ENCODE assay signal across 24 cellular contexts in the genomic region with DNA sequence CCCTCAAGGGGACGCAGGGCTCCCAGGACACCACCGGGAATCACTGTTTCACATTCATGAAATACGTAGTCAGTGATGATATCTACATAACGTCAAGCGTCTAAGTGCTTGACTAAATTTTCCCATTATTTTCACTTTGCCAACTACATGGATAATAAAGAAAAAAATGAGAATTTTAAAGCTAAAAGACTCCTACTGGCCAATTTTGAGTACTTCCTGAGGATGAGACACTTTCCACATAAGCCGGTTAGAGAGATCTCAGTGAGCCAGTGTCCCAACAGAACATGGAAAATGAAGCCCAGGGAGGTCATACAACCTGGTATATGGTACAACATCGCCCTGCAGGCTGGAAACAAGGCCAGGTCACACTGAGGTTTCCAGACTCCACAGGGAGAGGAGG.
"Had no signal": no experiment of that assay in that cellular context is flagged by ENCODE, and none has a peak within 500 bp of the region (broad histone marks: within the 10 kb centered on the region; RNA-seq: fewer than 3 reads in every experiment).

No MANE protein-coding gene starts in this region.

- H3K4me1 ChIP-seq: adrenal gland, body of pancreas, gastroesophageal sphincter, heart left ventricle, upper lobe of left lung, vagina had no signal

- H3K4me3 Mint-ChIP-seq: activated naive CD4-positive, alpha-beta T cell treated with anti-CD3 and anti-CD28 coated beads for 36 hours; activated naive CD8-positive, alpha-beta T cell treated with anti-CD3 and anti-CD28 coated beads for 36 hours; activated T-helper 1 cell treated with anti-CD3 and anti-CD28 coated beads, Interleukin-12 subunit alpha, Interleukin-12 subunit beta, Interleukin-2, Interleukin-4 antibody, amounts not matched to agents 30 ng/mL and 10 ng/mL and 1 ng/mL, durations not matched to agents 14 hours and 24 hours and 36 hours; dendritic cell treated with granulocyte-macrophage colony-stimulating factor and Interleukin-4, amounts not matched to agents 40 ng/mL and 50 ng/mL, for 4 days; naive thymus-derived CD8-positive, alpha-beta T cell had no signal

- ATAC-seq: gastroesophageal sphincter; heart left ventricle; naive thymus-derived CD8-positive, alpha-beta T cell; stimulated activated naive CD8-positive, alpha-beta T cell treated with anti-CD3 and anti-CD28 coated beads, Interleukin-15, Interleukin-2, amounts not matched to agents 100 U/mL and 50 U/mL, for 24 hours had no signal

- H3K9me3 ChIP-seq: adrenal gland, body of pancreas, gastroesophageal sphincter, heart left ventricle, right lobe of liver, thoracic aorta, upper lobe of left lung, vagina had no signal

- H3K4me3 ChIP-seq: adrenal gland, body of pancreas, cardiac muscle cell, gastroesophageal sphincter, heart left ventricle, right lobe of liver, thoracic aorta, upper lobe of left lung, vagina had no signal

- H3K27me3 ChIP-seq: adrenal gland, body of pancreas, cardiac muscle cell, gastroesophageal sphincter, heart left ventricle, right lobe of liver, upper lobe of left lung, vagina had no signal

- DNase-seq: activated CD4-positive, alpha-beta T cell treated with anti-CD3 and anti-CD28 coated beads for 48 hours; activated CD4-positive, alpha-beta T cell treated with anti-CD3 and anti-CD28 coated beads, Interleukin-2, amount 50 U/mL, for 48 hours; activated CD8-positive, alpha-beta memory T cell treated with anti-CD3 and anti-CD28 coated beads for 24 hours; activated effector memory CD4-positive, alpha-beta T cell treated with anti-CD3 and anti-CD28 coated beads, Interleukin-2, amount 50 U/mL, for 16 hours; activated naive CD4-positive, alpha-beta T cell treated with anti-CD3 and anti-CD28 coated beads for 36 hours; activated naive CD8-positive, alpha-beta T cell treated with anti-CD3 and anti-CD28 coated beads for 36 hours; adrenal gland; aorta; body of pancreas; cerebellar nuclear complex; effector CD4-positive, alpha-beta T cell; erythroblast; heart left ventricle; naive thymus-derived CD8-positive, alpha-beta T cell; right lobe of liver; stimulated activated CD4-positive, alpha-beta T cell treated with anti-CD3 and anti-CD28 coated beads, Interleukin-2, amount 100 ng/mL, for 48 hours; stimulated activated naive CD8-positive, alpha-beta T cell treated with anti-CD3 and anti-CD28 coated beads, Interleukin-15, Interleukin-2, amounts not matched to agents 100 U/mL and 50 U/mL, for 24 hours; upper lobe of left lung had no signal

- H3K36me3 ChIP-seq: adrenal gland, cardiac muscle cell, gastroesophageal sphincter, heart left ventricle, right lobe of liver, thoracic aorta, upper lobe of left lung, vagina had no signal

- H3K36me3 Mint-ChIP-seq: activated naive CD8-positive, alpha-beta T cell treated with anti-CD3 and anti-CD28 coated beads for 36 hours; naive thymus-derived CD8-positive, alpha-beta T cell had no signal

- H3K27ac ChIP-seq: adrenal gland, body of pancreas, cardiac muscle cell, gastroesophageal sphincter, heart left ventricle, right lobe of liver, thoracic aorta, upper lobe of left lung, vagina had no signal

- H3K27ac Mint-ChIP-seq: activated naive CD4-positive, alpha-beta T cell treated with anti-CD3 and anti-CD28 coated beads for 36 hours; activated naive CD8-positive, alpha-beta T cell treated with anti-CD3 and anti-CD28 coated beads for 36 hours; activated T-helper 1 cell treated with anti-CD3 and anti-CD28 coated beads, Interleukin-12 subunit alpha, Interleukin-12 subunit beta, Interleukin-2, Interleukin-4 antibody, amounts not matched to agents 30 ng/mL and 10 ng/mL and 1 ng/mL, durations not matched to agents 14 hours and 24 hours and 36 hours; dendritic cell treated with granulocyte-macrophage colony-stimulating factor and Interleukin-4, amounts not matched to agents 40 ng/mL and 50 ng/mL, for 4 days had no signal

- H3K9me3 Mint-ChIP-seq: activated naive CD4-positive, alpha-beta T cell treated with anti-CD3 and anti-CD28 coated beads for 36 hours; activated naive CD8-positive, alpha-beta T cell treated with anti-CD3 and anti-CD28 coated beads for 36 hours; dendritic cell treated with granulocyte-macrophage colony-stimulating factor and Interleukin-4, amounts not matched to agents 40 ng/mL and 50 ng/mL, for 4 days; naive thymus-derived CD8-positive, alpha-beta T cell had no signal

- H3K27me3 Mint-ChIP-seq: activated naive CD8-positive, alpha-beta T cell treated with anti-CD3 and anti-CD28 coated beads for 36 hours; dendritic cell treated with granulocyte-macrophage colony-stimulating factor and Interleukin-4, amounts not matched to agents 40 ng/mL and 50 ng/mL, for 4 days; naive thymus-derived CD8-positive, alpha-beta T cell had no signal
